12 cellular contexts compared by ENCODE assay signal in the genomic region with DNA sequence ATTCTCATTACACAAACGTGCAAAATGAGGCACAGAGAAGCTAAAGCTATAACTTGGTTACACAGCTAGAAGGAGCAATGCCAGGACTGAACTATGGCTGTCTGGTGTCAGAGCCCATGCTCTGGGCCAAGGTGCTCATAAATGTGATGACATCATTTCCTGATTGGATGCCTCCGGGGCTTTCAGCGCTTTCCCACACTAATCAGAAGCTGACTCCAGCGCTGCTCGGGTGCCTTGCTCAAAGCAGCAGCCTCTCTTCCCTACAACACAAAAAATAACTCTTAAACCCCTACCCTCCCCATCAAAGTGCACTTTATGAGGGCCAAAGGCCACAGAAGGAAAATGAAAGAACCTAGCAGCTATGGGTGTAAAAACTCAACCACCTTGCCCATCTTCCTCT.
DNase-seq lines count a peak whose midpoint lies in the region; ATAC-seq and TF ChIP-seq lines count a peak whose summit lies in the region.
"Had no signal": no experiment of that assay in that cellular context is flagged by ENCODE, and none has a peak within 500 bp of the region (broad histone marks: within the 10 kb centered on the region; RNA-seq: fewer than 3 reads in every experiment).

No MANE protein-coding gene starts in this region.

- peak; percentile 16 for DNase-seq in activated CD4-positive, alpha-beta T cell treated with anti-CD3 and anti-CD28 coated beads for 36 hours
- no peak for DNase-seq in activated CD4-positive, alpha-beta T cell treated with anti-CD3 and anti-CD28 coated beads, Interleukin-2, amount 10 ng/mL, durations not matched to agents 7 days and 5 days
- DNase-seq in RWPE1 (ENCODE audit: low spot score) (peak; percentile 71), fibroblast of pulmonary artery (ENCODE audit: low read depth) (peak; percentile 72), tibial nerve (ENCODE audit: low spot score in 2 of 2) (no peak), NCI-H526 treated with DMSO at 0.1 percent for 48 hours (lab: John Stamatoyannopoulos, UW) (no peak)
- DNase-seq in stimulated activated effector memory CD8-positive, alpha-beta T cell treated with anti-CD3 and anti-CD28 coated beads, Interleukin-12 subunit alpha, Interleukin-12 subunit beta, amount 100 ng/mL, for 72 hours (ENCODE audit: low spot score in 2 of 2), result no peak
- DNase-seq: AML-193; effector memory CD4-positive, alpha-beta T cell; lower lobe of right lung had no signal

- no peak for TF ChIP-seq EP300 in tibial nerve (IDR thresholded peaks at IDR 0.05)

- no peak for TF ChIP-seq POLR2A in tibial nerve (IDR thresholded peaks at IDR 0.05)

- no peaks in the 10 kb centered on the region for H3K27me3 ChIP-seq in tibial nerve

- H3K9me3 Mint-ChIP-seq in activated CD4-positive, alpha-beta T cell treated with anti-CD3 and anti-CD28 coated beads for 36 hours (ENCODE audit: low read depth), result no peaks in the 10 kb centered on the region
- no peaks in the 10 kb centered on the region for H3K9me3 Mint-ChIP-seq in activated CD4-positive, alpha-beta T cell treated with anti-CD3 and anti-CD28 coated beads, Interleukin-2, amount 10 ng/mL, durations not matched to agents 7 days and 5 days
- H3K9me3 Mint-ChIP-seq in stimulated activated effector memory CD8-positive, alpha-beta T cell treated with anti-CD3 and anti-CD28 coated beads, Interleukin-12 subunit alpha, Interleukin-12 subunit beta, amount 100 ng/mL, for 72 hours, result no peaks in the 10 kb centered on the region
- H3K9me3 Mint-ChIP-seq: T-helper 1 cell treated with Interleukin-12 subunit alpha and Interleukin-12 subunit beta and Interleukin-4 antibody, amounts not matched to agents 30 μg/mL and 1 μg/mL, for 36 hours had no signal

- H3K4me1 Mint-ChIP-seq in activated CD4-positive, alpha-beta T cell treated with anti-CD3 and anti-CD28 coated beads for 36 hours, result peaks cover 11% of the 10 kb centered on the region
- H3K4me1 Mint-ChIP-seq in activated CD4-positive, alpha-beta T cell treated with anti-CD3 and anti-CD28 coated beads, Interleukin-2, amount 10 ng/mL, durations not matched to agents 7 days and 5 days, result peaks cover 13% of the 10 kb centered on the region
- peaks cover 34% of the 10 kb centered on the region for H3K4me1 Mint-ChIP-seq in stimulated activated effector memory CD8-positive, alpha-beta T cell treated with anti-CD3 and anti-CD28 coated beads, Interleukin-12 subunit alpha, Interleukin-12 subunit beta, amount 100 ng/mL, for 72 hours

- no peaks in the 10 kb centered on the region for H3K9me3 ChIP-seq in tibial nerve
- H3K9me3 ChIP-seq: lower lobe of right lung had no signal

- H3K36me3 ChIP-seq in tibial nerve, result peaks cover 0 to 4% (median 0%) of the 10 kb centered on the region in 3 donors
- H3K36me3 ChIP-seq: lower lobe of right lung had no signal

- no peak overlapping the region for H3K4me3 ChIP-seq in fibroblast of pulmonary artery (replicated peaks; ENCODE audit: low read depth, low read length)
- H3K4me3 ChIP-seq in tibial nerve, result no peak overlapping the region
- H3K4me3 ChIP-seq: lower lobe of right lung had no signal

- ATAC-seq in activated CD4-positive, alpha-beta T cell treated with anti-CD3 and anti-CD28 coated beads for 36 hours, result peak; percentile 55
- peak; percentile 60 for ATAC-seq in stimulated activated effector memory CD8-positive, alpha-beta T cell treated with anti-CD3 and anti-CD28 coated beads, Interleukin-12 subunit alpha, Interleukin-12 subunit beta, amount 100 ng/mL, for 72 hours
- ATAC-seq in HG02610 (IDR thresholded peaks at IDR 0.05; ENCODE audit: unreplicated experiment), result no peak
- ATAC-seq: lower lobe of right lung had no signal

- WGBS in tibial nerve, 2 donors, result 53% methylated on average over 5 of the region's 5 CpGs

- CTCF ChIA-PET in activated CD4-positive, alpha-beta T cell treated with anti-CD3 and anti-CD28 coated beads for 36 hours (lab: Charles Lee), result interaction anchor here (0.5 to 1.2 kb wide), 3 partner anchors 118 to 188 kb away, joined by 3 to 4 read pairs (median 3); no protein-coding TSS in a partner anchor
- CTCF ChIA-PET in activated CD4-positive, alpha-beta T cell treated with anti-CD3 and anti-CD28 coated beads, Interleukin-2, amount 10 ng/mL, durations not matched to agents 7 days and 5 days (lab: Charles Lee), result no interaction called here
- CTCF ChIA-PET in RWPE1 (lab: Yijun Ruan, JAX), result interaction anchor here (0.5 to 1.4 kb wide), 6 partner anchors 104 to 810 kb away, joined by 3 to 6 read pairs (median 4); no protein-coding TSS in a partner anchor

- intact Hi-C loops in activated CD4-positive, alpha-beta T cell treated with anti-CD3 and anti-CD28 coated beads for 36 hours (cut with DNase I, micrococcal nuclease), result no loop called here

- TF ChIP-seq CTCF in RWPE1 (conservative IDR thresholded peaks at IDR 0.05; ENCODE audit: low read depth) (no peak), fibroblast of pulmonary artery (IDR thresholded peaks at IDR 0.05; ENCODE audit: low read length, missing control alignments) (no peak), tibial nerve (IDR thresholded peaks at IDR 0.05) (no peak)

- H3K36me3 Mint-ChIP-seq in activated CD4-positive, alpha-beta T cell treated with anti-CD3 and anti-CD28 coated beads for 36 hours (ENCODE audit: low read depth), result peaks cover 15% of the 10 kb centered on the region
- H3K36me3 Mint-ChIP-seq in activated CD4-positive, alpha-beta T cell treated with anti-CD3 and anti-CD28 coated beads, Interleukin-2, amount 10 ng/mL, durations not matched to agents 7 days and 5 days (ENCODE audit: low read depth), result peaks cover 14% of the 10 kb centered on the region
- peaks cover 21% of the 10 kb centered on the region for H3K36me3 Mint-ChIP-seq in stimulated activated effector memory CD8-positive, alpha-beta T cell treated with anti-CD3 and anti-CD28 coated beads, Interleukin-12 subunit alpha, Interleukin-12 subunit beta, amount 100 ng/mL, for 72 hours

- H3K27ac ChIP-seq in RWPE1 (no peak overlapping the region), tibial nerve (no peak overlapping the region)
- H3K27ac ChIP-seq: lower lobe of right lung had no signal

- H3K4me3 Mint-ChIP-seq in activated CD4-positive, alpha-beta T cell treated with anti-CD3 and anti-CD28 coated beads for 36 hours, result no peak overlapping the region
- H3K4me3 Mint-ChIP-seq in activated CD4-positive, alpha-beta T cell treated with anti-CD3 and anti-CD28 coated beads, Interleukin-2, amount 10 ng/mL, durations not matched to agents 7 days and 5 days, result no peak overlapping the region
- H3K4me3 Mint-ChIP-seq in stimulated activated effector memory CD8-positive, alpha-beta T cell treated with anti-CD3 and anti-CD28 coated beads, Interleukin-12 subunit alpha, Interleukin-12 subunit beta, amount 100 ng/mL, for 72 hours, result no peak overlapping the region
- H3K4me3 Mint-ChIP-seq: T-helper 1 cell treated with Interleukin-12 subunit alpha and Interleukin-12 subunit beta and Interleukin-4 antibody, amounts not matched to agents 30 μg/mL and 1 μg/mL, for 36 hours had no signal

- POLR2A ChIA-PET in activated CD4-positive, alpha-beta T cell treated with anti-CD3 and anti-CD28 coated beads for 36 hours (lab: Charles Lee), result interaction anchor here (1.3 kb wide), 1 partner anchor 55 kb away, joined by 3 read pairs; no protein-coding TSS in a partner anchor
- POLR2A ChIA-PET in activated CD4-positive, alpha-beta T cell treated with anti-CD3 and anti-CD28 coated beads, Interleukin-2, amount 10 ng/mL, durations not matched to agents 7 days and 5 days (lab: Charles Lee), result no interaction called here
- POLR2A ChIA-PET in RWPE1 (lab: Yijun Ruan, JAX; ENCODE audit: low non-redundant PET), result no interaction called here

- H3K27me3 Mint-ChIP-seq in activated CD4-positive, alpha-beta T cell treated with anti-CD3 and anti-CD28 coated beads for 36 hours, result no peaks in the 10 kb centered on the region
- H3K27me3 Mint-ChIP-seq in activated CD4-positive, alpha-beta T cell treated with anti-CD3 and anti-CD28 coated beads, Interleukin-2, amount 10 ng/mL, durations not matched to agents 7 days and 5 days, result no peaks in the 10 kb centered on the region

- H3K4me1 ChIP-seq in tibial nerve, result peaks cover 0 to 26% (median 0%) of the 10 kb centered on the region in 4 donors
- H3K4me1 ChIP-seq: lower lobe of right lung had no signal

- no peak overlapping the region for H3K27ac Mint-ChIP-seq in activated CD4-positive, alpha-beta T cell treated with anti-CD3 and anti-CD28 coated beads for 36 hours
- H3K27ac Mint-ChIP-seq in activated CD4-positive, alpha-beta T cell treated with anti-CD3 and anti-CD28 coated beads, Interleukin-2, amount 10 ng/mL, durations not matched to agents 7 days and 5 days, result no peak overlapping the region
- peak overlapping the region; percentile 56 for H3K27ac Mint-ChIP-seq in stimulated activated effector memory CD8-positive, alpha-beta T cell treated with anti-CD3 and anti-CD28 coated beads, Interleukin-12 subunit alpha, Interleukin-12 subunit beta, amount 100 ng/mL, for 72 hours
- H3K27ac Mint-ChIP-seq: T-helper 1 cell treated with Interleukin-12 subunit alpha and Interleukin-12 subunit beta and Interleukin-4 antibody, amounts not matched to agents 30 μg/mL and 1 μg/mL, for 36 hours had no signal

Comparison
In these comparisons a context has a peak if more than half of its experiments do, and no peak if none do; other contexts are left out.
1. DNase-seq: peak in activated CD4-positive, alpha-beta T cell treated with anti-CD3 and anti-CD28 coated beads for 36 hours (single experiment), RWPE1 (single experiment) and fibroblast of pulmonary artery (single experiment); none in activated CD4-positive, alpha-beta T cell treated with anti-CD3 and anti-CD28 coated beads, Interleukin-2, amount 10 ng/mL, durations not matched to agents 7 days and 5 days (single experiment), stimulated activated effector memory CD8-positive, alpha-beta T cell treated with anti-CD3 and anti-CD28 coated beads, Interleukin-12 subunit alpha, Interleukin-12 subunit beta, amount 100 ng/mL, for 72 hours (0 of 2), tibial nerve (0 of 2) and NCI-H526 treated with DMSO at 0.1 percent for 48 hours (single experiment).